ENCODE assay signal across 1 cellular context in the genomic region with DNA sequence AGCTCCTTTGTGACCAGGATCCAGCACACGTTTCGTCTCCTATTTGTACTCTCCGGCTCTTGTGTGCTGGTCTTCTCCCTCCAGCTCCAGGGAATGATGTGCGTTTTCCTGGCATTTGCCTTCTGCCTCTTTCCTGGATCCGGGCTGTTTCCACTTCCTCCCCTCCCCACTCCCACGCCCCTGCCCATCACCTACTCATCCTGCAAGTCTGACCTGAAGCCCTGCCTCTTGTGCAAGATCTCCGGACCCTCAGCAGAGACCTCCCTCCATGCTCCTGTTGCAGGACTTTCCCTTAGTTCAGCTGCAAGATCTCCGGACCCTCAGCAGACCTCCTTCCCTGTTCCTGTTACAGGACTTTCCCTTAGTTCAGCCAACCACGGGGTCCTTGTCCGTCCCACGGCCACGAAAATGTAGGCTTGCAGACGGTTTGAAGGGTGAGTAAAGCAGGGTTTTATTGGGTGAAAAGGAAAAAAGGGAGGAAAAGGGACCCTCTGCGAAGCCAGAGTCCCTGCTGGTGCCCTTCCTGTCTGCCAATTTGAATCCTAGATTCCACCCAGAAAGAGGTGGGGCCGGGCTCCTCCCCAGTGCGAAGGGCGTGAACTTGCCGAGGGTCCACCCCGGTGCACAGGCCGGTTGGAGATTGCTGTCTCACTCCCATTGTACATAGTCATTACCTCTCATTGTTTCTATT.
TF ChIP-seq lines count a peak whose summit lies in the region.

No MANE protein-coding gene starts in this region.

TF ChIP-seq in H1, 55 proteins besides CTCF, POLR2A, EP300 and RAD21:
- TF ChIP-seq TBP (IDR thresholded peaks at IDR 0.05; ENCODE audit: low read depth, low read length) (no peak), YY1 (IDR thresholded peaks at IDR 0.05; ENCODE audit: low read depth, low read length) (no peak), SP4 (IDR thresholded peaks at IDR 0.05; ENCODE audit: low read length) (no peak), CEBPB (IDR thresholded peaks at IDR 0.05; ENCODE audit: low read depth, low read length) (no peak), RXRA (IDR thresholded peaks at IDR 0.05; ENCODE audit: insufficient read depth, low read depth, low read length) (no peak), TAF7 (optimal IDR thresholded peaks at IDR 0.05; ENCODE audit: borderline replicate concordance, low read depth, low read length) (no peak), GTF2F1 (IDR thresholded peaks at IDR 0.05; ENCODE audit: borderline replicate concordance, low read depth, low read length) (no peak), CHD1 (IDR thresholded peaks at IDR 0.05; ENCODE audit: low read depth, low read length) (no peak), SP2 (IDR thresholded peaks at IDR 0.05; ENCODE audit: low read length) (no peak), RBBP5 (IDR thresholded peaks at IDR 0.05; ENCODE audit: borderline replicate concordance, low read depth, low read length) (no peak), ATF3 (IDR thresholded peaks at IDR 0.05; ENCODE audit: insufficient read depth, low read depth, low read length) (no peak), CBX8 (IDR thresholded peaks at IDR 0.05; ENCODE audit: borderline replicate concordance, low read depth, low read length) (no peak), KDM1A (IDR thresholded peaks at IDR 0.05; ENCODE audit: borderline replicate concordance, low read length) (no peak), KDM4A (IDR thresholded peaks at IDR 0.05; ENCODE audit: low read depth, low read length, severe bottlenecking) (no peak), SRF (IDR thresholded peaks at IDR 0.05; ENCODE audit: low read depth, low read length) (no peak), HDAC2 (IDR thresholded peaks at IDR 0.05; ENCODE audit: borderline replicate concordance in 1 of 2, low read depth in 2 of 2, low read length in 2 of 2) (no peak), POU5F1 (IDR thresholded peaks at IDR 0.05; ENCODE audit: low read depth, low read length) (no peak), JUN (IDR thresholded peaks at IDR 0.05; ENCODE audit: low read depth, low read length) (no peak)
- TF ChIP-seq, protein P1, sequence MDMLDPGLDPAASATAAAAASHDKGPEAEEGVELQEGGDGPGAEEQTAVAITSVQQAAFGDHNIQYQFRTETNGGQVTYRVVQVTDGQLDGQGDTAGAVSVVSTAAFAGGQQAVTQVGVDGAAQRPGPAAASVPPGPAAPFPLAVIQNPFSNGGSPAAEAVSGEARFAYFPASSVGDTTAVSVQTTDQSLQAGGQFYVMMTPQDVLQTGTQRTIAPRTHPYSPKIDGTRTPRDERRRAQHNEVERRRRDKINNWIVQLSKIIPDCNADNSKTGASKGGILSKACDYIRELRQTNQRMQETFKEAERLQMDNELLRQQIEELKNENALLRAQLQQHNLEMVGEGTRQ (IDR thresholded peaks at IDR 0.05; ENCODE audit: low read length), result no peak
